ENCODE assay signal across 17 cellular contexts in the genomic region with DNA sequence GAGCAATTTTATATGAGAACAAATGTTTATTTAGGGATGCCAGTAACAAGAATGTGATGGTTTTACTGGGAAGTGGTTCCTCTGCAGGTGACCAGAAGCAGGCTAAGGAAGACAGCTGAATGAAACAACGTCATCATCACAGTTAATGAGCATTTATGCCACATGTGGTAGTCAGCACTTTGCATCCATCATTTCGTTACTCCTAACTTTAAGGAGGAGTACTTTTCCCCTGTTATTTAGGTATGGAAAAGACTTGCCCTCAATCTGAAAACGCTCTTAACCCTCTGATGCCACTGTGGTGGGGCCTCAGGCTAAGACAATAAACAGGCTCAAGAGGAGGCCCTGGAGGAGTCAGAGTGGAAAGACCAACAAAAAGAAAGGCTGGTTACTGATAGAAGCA. TPM values are rescaled to one million over a fixed set of nuclear protein-coding genes. Genes with fewer than 3 reads are reported as not detected.
DNase-seq lines count a peak whose midpoint lies in the region; ATAC-seq and TF ChIP-seq lines count a peak whose summit lies in the region.
"Had no signal": no experiment of that assay in that cellular context is flagged by ENCODE, and none has a peak within 500 bp of the region (broad histone marks: within the 10 kb centered on the region; RNA-seq: fewer than 3 reads in every experiment).

No MANE protein-coding gene starts in this region.

- H3K4me1 ChIP-seq in Panc1 (ENCODE audit: control insufficient read depth, insufficient read depth, low read length): peaks cover 9% of the 10 kb centered on the region; the same call in 1 of the 2 replicates
- H3K4me1 ChIP-seq in fibroblast of lung (ENCODE audit: control insufficient read depth, extremely low read depth, insufficient read depth, low read length): peaks cover 2% of the 10 kb centered on the region
- H3K4me1 ChIP-seq in uterus: no peaks in the 10 kb centered on the region

- POLR2A ChIA-PET in Panc1 (lab: Charles Lee) (no interaction called here), GM10248 (lab: Yijun Ruan, JAX) (no interaction called here)

- in situ Hi-C loops in Panc1 (cut with HindIII; ENCODE audit: low pct_unique_long_range_greater_than_20kb, low sequenced_read_pairs): no loop called here

- H3K4me3 ChIP-seq in Panc1 (ENCODE audit: low read depth in 2 of 2, low read length in 2 of 2) (no peak overlapping the region), fibroblast of lung (replicated peaks in 1 of 4; ENCODE audit: control extremely low read depth in 1 of 4, insufficient read depth in 1 of 4, low read depth in 3 of 4, low read length in 4 of 4) (no peak overlapping the region), uterus (no peak overlapping the region)
- H3K4me3 ChIP-seq: lower lobe of right lung had no signal

- DNase-seq in activated naive CD4-positive, alpha-beta T cell treated with anti-CD3 and anti-CD28 coated beads for 36 hours: no peak
- DNase-seq in activated naive CD4-positive, alpha-beta T cell treated with anti-CD3 and anti-CD28 coated beads, Interleukin-2, amount 50 U/mL, for 16 hours: no peak
- DNase-seq in Panc1 (ENCODE audit: low read depth, low spot score) (no peak), fibroblast of lung (ENCODE audit: low read depth in 2 of 2) (no peak), uterus (no peak), GM10248 (ENCODE audit: extremely low spot score) (no peak)
- DNase-seq: activated CD4-positive, alpha-beta T cell treated with anti-CD3 and anti-CD28 coated beads, Interleukin-2, amount 50 U/mL, for 48 hours; erythroblast; lower lobe of right lung; NCI-H1092; NCI-H774; stimulated activated CD4-positive, alpha-beta T cell treated with anti-CD3 and anti-CD28 coated beads, Interleukin-15, amount 100 ng/mL, for 24 hours had no signal

- H3K9me3 ChIP-seq in Panc1 (ENCODE audit: control insufficient read depth, insufficient read depth, low read depth, low read length) (no peaks in the 10 kb centered on the region), fibroblast of lung (ENCODE audit: control insufficient read depth, insufficient read depth, low read depth, low read length) (no peaks in the 10 kb centered on the region), uterus (no peaks in the 10 kb centered on the region)
- H3K9me3 ChIP-seq: lower lobe of right lung had no signal

- ATAC-seq in Panc1 (0 out of 2 replicates have a peak, but pooled peaks have one; percentile 36), GM21529 (IDR thresholded peaks at IDR 0.05; ENCODE audit: unreplicated experiment) (no peak), HG03135 (IDR thresholded peaks at IDR 0.05; ENCODE audit: unreplicated experiment) (no peak)
- ATAC-seq: lower lobe of right lung had no signal

- H3K79me2 ChIP-seq in fibroblast of lung (ENCODE audit: control insufficient read depth, insufficient read depth, low read length): no peaks in the 10 kb centered on the region

- TF ChIP-seq CTCF in Panc1 (IDR thresholded peaks at IDR 0.05) (no peak), fibroblast of lung (conservative IDR thresholded peaks at IDR 0.05 in 1 of 2, IDR thresholded peaks at IDR 0.05 in 1 of 2; ENCODE audit: low read depth in 1 of 2, low read length in 2 of 2) (no peak), uterus (IDR thresholded peaks at IDR 0.05) (no peak), GM10248 (IDR thresholded peaks at IDR 0.05; ENCODE audit: control extremely low read depth, extremely low read depth, low read depth, missing control alignments) (no peak)

- no peak overlapping the region for H3K9ac ChIP-seq in fibroblast of lung (ENCODE audit: insufficient read depth, low read length)

- no peak for TF ChIP-seq POLR2A in uterus (IDR thresholded peaks at IDR 0.05)

- peaks cover 10% of the 10 kb centered on the region for H3K36me3 ChIP-seq in Panc1 (ENCODE audit: control insufficient read depth, insufficient read depth, low read length)
- peaks cover 9% of the 10 kb centered on the region for H3K36me3 ChIP-seq in fibroblast of lung (ENCODE audit: control insufficient read depth, insufficient read depth, low read length)
- no peaks in the 10 kb centered on the region for H3K36me3 ChIP-seq in uterus

- H3K27me3 ChIP-seq in Panc1 (ENCODE audit: control insufficient read depth, insufficient read depth, low read length) (no peaks in the 10 kb centered on the region), fibroblast of lung (ENCODE audit: control insufficient read depth, insufficient read depth, low read length) (no peaks in the 10 kb centered on the region), uterus (no peaks in the 10 kb centered on the region)

- no peak overlapping the region for H2AFZ ChIP-seq in fibroblast of lung (ENCODE audit: low read length)

- H3K4me1 Mint-ChIP-seq in activated naive CD4-positive, alpha-beta T cell treated with anti-CD3 and anti-CD28 coated beads for 36 hours (ENCODE audit: low read depth): peaks cover 18% of the 10 kb centered on the region

- H3K27ac ChIP-seq in Panc1 (ENCODE audit: low read length) (no peak overlapping the region), fibroblast of lung (ENCODE audit: insufficient read depth, low read length) (peak overlapping the region; percentile 21), uterus (peak overlapping the region; percentile 44 to 55)
- H3K27ac ChIP-seq: lower lobe of right lung had no signal

- H3K4me3 Mint-ChIP-seq in activated naive CD4-positive, alpha-beta T cell treated with anti-CD3 and anti-CD28 coated beads for 36 hours: no peak overlapping the region
- H3K4me3 Mint-ChIP-seq: dendritic cell treated with granulocyte-macrophage colony-stimulating factor and Interleukin-4, amounts not matched to agents 40 ng/mL and 50 ng/mL, for 4 days; stimulated activated naive CD8-positive, alpha-beta T cell treated with anti-CD3 and anti-CD28 coated beads, Interleukin-15, Interleukin-2, amounts not matched to agents 100 ng/mL and 50 ng/mL, for 24 hours had no signal

- peaks cover 29% of the 10 kb centered on the region for H3K36me3 Mint-ChIP-seq in activated naive CD4-positive, alpha-beta T cell treated with anti-CD3 and anti-CD28 coated beads for 36 hours (ENCODE audit: low read depth)

- no peak overlapping the region for H3K4me2 ChIP-seq in fibroblast of lung (ENCODE audit: extremely low read depth, insufficient read depth, low read length)

- intact Hi-C loops in activated naive CD4-positive, alpha-beta T cell treated with anti-CD3 and anti-CD28 coated beads for 36 hours (cut with micrococcal nuclease): no loop called here
- intact Hi-C loops in Panc1 (cut with micrococcal nuclease; ENCODE audit: unreplicated experiment): no loop called here
- intact Hi-C loops in uterus (cut with DNase I; ENCODE audit: low total_unique reads): no loop called here

- H3K9me3 Mint-ChIP-seq in activated naive CD4-positive, alpha-beta T cell treated with anti-CD3 and anti-CD28 coated beads for 36 hours: no peaks in the 10 kb centered on the region
- H3K9me3 Mint-ChIP-seq: dendritic cell treated with granulocyte-macrophage colony-stimulating factor and Interleukin-4, amounts not matched to agents 40 ng/mL and 50 ng/mL, for 4 days; neural crest cell; stimulated activated naive CD8-positive, alpha-beta T cell treated with anti-CD3 and anti-CD28 coated beads, Interleukin-15, Interleukin-2, amounts not matched to agents 100 ng/mL and 50 ng/mL, for 24 hours had no signal

- H3K27ac Mint-ChIP-seq in activated naive CD4-positive, alpha-beta T cell treated with anti-CD3 and anti-CD28 coated beads for 36 hours: peak overlapping the region; percentile 39
- H3K27ac Mint-ChIP-seq: stimulated activated naive CD8-positive, alpha-beta T cell treated with anti-CD3 and anti-CD28 coated beads, Interleukin-15, Interleukin-2, amounts not matched to agents 100 ng/mL and 50 ng/mL, for 24 hours had no signal

- no peaks in the 10 kb centered on the region for H3K27me3 Mint-ChIP-seq in activated naive CD4-positive, alpha-beta T cell treated with anti-CD3 and anti-CD28 coated beads for 36 hours (ENCODE audit: low read depth)
- H3K27me3 Mint-ChIP-seq: dendritic cell treated with granulocyte-macrophage colony-stimulating factor and Interleukin-4, amounts not matched to agents 40 ng/mL and 50 ng/mL, for 4 days; stimulated activated naive CD8-positive, alpha-beta T cell treated with anti-CD3 and anti-CD28 coated beads, Interleukin-15, Interleukin-2, amounts not matched to agents 100 ng/mL and 50 ng/mL, for 24 hours had no signal

- BruUV-seq in Panc1 (replicated peaks; lab: Mats Ljungman, UMichigan): no TSS peak

- H4K20me1 ChIP-seq in fibroblast of lung (ENCODE audit: control insufficient read depth, extremely low read depth, insufficient read depth, low read length): no peaks in the 10 kb centered on the region

- CTCF ChIA-PET in activated naive CD4-positive, alpha-beta T cell treated with anti-CD3 and anti-CD28 coated beads for 36 hours (lab: Charles Lee): no interaction called here
- CTCF ChIA-PET in Panc1 (lab: Charles Lee) (no interaction called here), GM10248 (lab: Yijun Ruan, JAX) (interaction anchor here (1.3 to 2.4 kb wide), 3 partner anchors 11 to 63 kb away, joined by 3 to 14 read pairs (median 6); no protein-coding TSS in a partner anchor)

RNA-seq across cellular contexts. Expression of a gene that starts 31.2 kb away (rescaled TPM):
- 10 to 100 TPM; 41.2 to 43.4 TPM for total RNA-seq in activated naive CD4-positive, alpha-beta T cell treated with anti-CD3 and anti-CD28 coated beads for 36 hours
- 41.2 TPM for total RNA-seq in Panc1 (2021; ENCODE audit: unreplicated experiment)
- 30.4 TPM for polyA plus RNA-seq in Panc1 (2012; ENCODE audit: insufficient read length)
- total RNA-seq in fibroblast of lung: 31.5 and 32.6 TPM in 2 replicates
- polyA plus RNA-seq in fibroblast of lung: 54.3 and 55.9 TPM in 2 replicates
- 24.7 and 27.9 TPM in 2 replicates for polyA plus RNA-seq in fibroblast of lung (2012)
- 18.9 and 30.8 TPM in 2 replicates for polyA minus RNA-seq in fibroblast of lung (ENCODE audit: low replicate concordance)
- total RNA-seq in uterus: 10 to 100 TPM; 15.9 to 48.2 (median 28.5) TPM

RNA-seq across cellular contexts. Expression of a gene that starts 42.0 kb away (rescaled TPM):
- 10 to 100 TPM; 10.7 to 12.4 TPM for total RNA-seq in activated naive CD4-positive, alpha-beta T cell treated with anti-CD3 and anti-CD28 coated beads for 36 hours
- total RNA-seq in Panc1 (2021; ENCODE audit: unreplicated experiment): 13.0 TPM
- 6.9 TPM for polyA plus RNA-seq in Panc1 (2012; ENCODE audit: insufficient read length)
- total RNA-seq in fibroblast of lung: 3.9 and 4.5 TPM in 2 replicates
- polyA plus RNA-seq in fibroblast of lung: 7.0 and 7.9 TPM in 2 replicates
- 4.7 and 6.9 TPM in 2 replicates for polyA plus RNA-seq in fibroblast of lung (2012)
- 5.7 and 11.3 TPM in 2 replicates for polyA minus RNA-seq in fibroblast of lung (ENCODE audit: low replicate concordance)
- total RNA-seq in uterus: 10 to 100 TPM in 2 of 4 donors, 1 to 10 TPM in 2; 2.0 to 12.3 (median 8.8) TPM

RNA-seq across cellular contexts. Expression of a gene that starts 49.5 kb away (rescaled TPM):
- total RNA-seq in activated naive CD4-positive, alpha-beta T cell treated with anti-CD3 and anti-CD28 coated beads for 36 hours: 10 to 100 TPM; 29.1 to 30.1 TPM
- total RNA-seq in Panc1 (2021; ENCODE audit: unreplicated experiment): 83.2 TPM
- 64.8 TPM for polyA plus RNA-seq in Panc1 (2012; ENCODE audit: insufficient read length)
- total RNA-seq in fibroblast of lung: 71.4 and 95.6 TPM in 2 replicates
- 80.7 and 88.6 TPM in 2 replicates for polyA plus RNA-seq in fibroblast of lung
- polyA plus RNA-seq in fibroblast of lung (2012): 55.4 and 64.6 TPM in 2 replicates
- polyA minus RNA-seq in fibroblast of lung (ENCODE audit: low replicate concordance): 20.9 and 23.2 TPM in 2 replicates
- total RNA-seq in uterus: 100 to 1,000 TPM in 1 of 4 donors, 10 to 100 TPM in 3; 20.2 to 144 (median 34.6) TPM
